8 cellular contexts compared by ENCODE assay signal in the genomic region with DNA sequence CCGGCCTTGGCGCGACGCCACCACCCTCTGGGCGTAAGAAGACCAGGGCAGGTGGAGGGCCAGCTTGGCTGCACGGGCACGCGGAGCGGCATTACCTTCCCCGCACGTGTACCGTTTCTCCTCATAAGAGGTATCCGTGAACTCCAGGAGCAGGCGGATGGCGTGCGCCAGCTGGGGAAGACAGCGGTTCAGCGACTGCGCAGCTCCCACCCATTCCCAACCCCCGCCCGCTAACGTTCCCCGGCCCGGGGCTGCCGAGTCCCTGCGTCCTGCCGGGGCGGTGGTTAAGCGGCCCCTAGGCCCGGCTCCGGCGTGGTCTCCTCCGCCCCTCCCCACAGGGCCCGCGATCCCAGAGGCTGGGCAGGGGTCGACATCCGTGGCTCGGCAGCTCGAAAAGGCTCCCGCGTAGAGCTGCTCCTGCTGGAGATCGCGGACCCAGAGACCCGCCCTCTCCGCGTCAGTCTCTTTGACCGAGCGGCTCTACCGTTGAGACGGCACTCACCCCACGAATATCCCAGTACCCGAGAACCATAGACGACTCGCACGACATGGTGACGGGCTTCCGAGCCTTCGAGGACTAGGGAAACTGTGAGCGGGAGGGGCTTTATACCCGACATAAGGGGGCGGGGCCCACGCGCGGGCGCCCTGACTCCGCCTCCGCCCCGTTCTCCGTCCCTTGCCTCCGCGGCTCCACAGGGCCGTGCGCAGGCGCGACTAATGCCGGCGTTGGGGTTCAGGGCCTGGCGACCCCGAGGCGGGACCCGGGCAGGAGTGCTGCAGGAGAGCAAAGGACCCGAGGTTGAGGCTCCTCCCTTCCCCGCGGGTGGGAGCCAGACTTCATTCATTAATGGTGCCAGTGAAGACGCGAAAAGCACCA.
A peak's percentile ranks its signal among the peaks of the same experiment; 100 is the strongest.
DNase-seq lines count a peak whose midpoint lies in the region; ATAC-seq lines count a peak whose summit lies in the region.

No MANE protein-coding gene starts in this region.

- no peaks in the 10 kb centered on the region for H3K9me3 ChIP-seq in effector memory CD4-positive, alpha-beta T cell (ENCODE audit: control insufficient read depth, low read length)

- H3K36me3 ChIP-seq in effector memory CD4-positive, alpha-beta T cell (ENCODE audit: control insufficient read depth, insufficient read depth, low read length): no peaks in the 10 kb centered on the region

- H3K27ac ChIP-seq in effector memory CD4-positive, alpha-beta T cell (ENCODE audit: insufficient read depth, low read length, poor library complexity, severe bottlenecking): peak overlapping the region; percentile 56

- no peaks in the 10 kb centered on the region for H3K27me3 ChIP-seq in effector memory CD4-positive, alpha-beta T cell (replicated peaks; ENCODE audit: control insufficient read depth, insufficient read depth, low read length, poor library complexity, severe bottlenecking)

- ATAC-seq in GM18502 (IDR thresholded peaks at IDR 0.05; ENCODE audit: poor library complexity, unreplicated experiment) (peak; percentile 95), HG03095 (IDR thresholded peaks at IDR 0.05; ENCODE audit: unreplicated experiment) (peak; percentile 90), GM21367 (IDR thresholded peaks at IDR 0.05; ENCODE audit: unreplicated experiment) (no peak)

- DNase-seq in NCI-H510A (lab: John Stamatoyannopoulos, UW): peak; percentile 44
- DNase-seq in activated CD8-positive, alpha-beta memory T cell treated with anti-CD3 and anti-CD28 coated beads for 4 hours (ENCODE audit: low read depth in 2 of 2): peak; percentile 64 to 69
- DNase-seq in effector memory CD4-positive, alpha-beta T cell: peak; percentile 76 to 82 (median 77)
- peak; percentile 84 for DNase-seq in medulla oblongata (ENCODE audit: extremely low spot score)
- DNase-seq in stimulated activated CD4-positive, alpha-beta T cell treated with anti-CD3 and anti-CD28 coated beads, TNF-alpha, amount 100 ng/mL, for 48 hours (ENCODE audit: low read depth in 3 of 3): peak; percentile 54 to 84 (median 59)

- H3K4me1 ChIP-seq in effector memory CD4-positive, alpha-beta T cell (ENCODE audit: control insufficient read depth, insufficient read depth, low read length, poor library complexity, severe bottlenecking): peaks cover 7% of the 10 kb centered on the region

- peak overlapping the region; percentile 72 for H3K4me3 ChIP-seq in effector memory CD4-positive, alpha-beta T cell (ENCODE audit: insufficient read depth, low read depth, low read length, poor library complexity, severe bottlenecking)
